Comparison of ENCODE assay signal across 25 cellular contexts in genomic region chr11:44760477-44760872, GRCh38. TPM values are rescaled to one million over a fixed set of nuclear protein-coding genes. Genes with fewer than 3 reads are reported as not detected.
DNase-seq lines count a peak whose midpoint lies in the region; ATAC-seq and TF ChIP-seq lines count a peak whose summit lies in the region.
"Had no signal": no experiment of that assay in that cellular context is flagged by ENCODE, and none has a peak within 500 bp of the region (broad histone marks: within the 10 kb centered on the region; RNA-seq: fewer than 3 reads in every experiment).

No MANE protein-coding gene starts in this region.

- no peak for ATAC-seq in heart right ventricle
- no peak for ATAC-seq in left cardiac atrium
- ATAC-seq in right cardiac atrium = no peak
- peak; percentile 41 for ATAC-seq in sciatic nerve
- ATAC-seq in HG03095 (IDR thresholded peaks at IDR 0.05; ENCODE audit: unreplicated experiment) = no peak
- no peak for ATAC-seq in GM21786 (IDR thresholded peaks at IDR 0.05; ENCODE audit: unreplicated experiment)
- ATAC-seq: activated CD8-positive, alpha-beta T cell treated with anti-CD3 and anti-CD28 coated beads for 36 hours; CD8-positive, alpha-beta T cell had no signal

- no peak for DNase-seq in heart right ventricle
- no peak for DNase-seq in left cardiac atrium
- DNase-seq in right cardiac atrium = no peak
- peak; percentile 8 for DNase-seq in sciatic nerve (ENCODE audit: low spot score)
- no peak for DNase-seq in COLO668 (lab: John Stamatoyannopoulos, UW; ENCODE audit: unreplicated experiment)
- no peak for DNase-seq in thyroid gland
- DNase-seq: activated CD8-positive, alpha-beta T cell treated with anti-CD3 and anti-CD28 coated beads for 36 hours; activated naive CD4-positive, alpha-beta T cell treated with anti-CD3 and anti-CD28 coated beads, Interleukin-2, amount 10 ng/mL, durations not matched to agents 7 days and 5 days; CD8-positive, alpha-beta T cell; lower lobe of right lung; MM.1S; NCI-H1930; NCI-H510A; stimulated activated CD4-positive, alpha-beta T cell treated with anti-CD3 and anti-CD28 coated beads, Interleukin-2, amount 100 ng/mL, for 48 hours; T-helper 9 cell; upper lobe of left lung had no signal

- H3K27ac ChIP-seq in heart right ventricle = peak overlapping the region; percentile 26 to 92 (median 80)
- H3K27ac ChIP-seq in right cardiac atrium (ENCODE audit: low read length) = peak overlapping the region; percentile 65
- peak overlapping the region in 1 of 3 donors; percentile 18 for H3K27ac ChIP-seq in thyroid gland
- H3K27ac ChIP-seq: KMS-11, lower lobe of right lung, pancreas had no signal

- H3K9me3 ChIP-seq in heart right ventricle (peaks cover 0 to 11% (median 0%) of the 10 kb centered on the region in 11 donors), right cardiac atrium (ENCODE audit: control insufficient read depth, low read length) (no peaks in the 10 kb centered on the region), thyroid gland (no peaks in the 10 kb centered on the region)
- H3K9me3 ChIP-seq: BE2C, breast epithelium, pancreas, upper lobe of left lung had no signal

- H3K36me3 ChIP-seq in heart right ventricle (peaks cover 0 to 12% (median 0%) of the 10 kb centered on the region in 9 donors), thyroid gland (no peaks in the 10 kb centered on the region)
- H3K36me3 ChIP-seq: BE2C, breast epithelium, lower lobe of right lung, pancreas, upper lobe of left lung had no signal

- H3K4me3 ChIP-seq in heart right ventricle = no peak overlapping the region
- H3K4me3 ChIP-seq in right cardiac atrium (ENCODE audit: low read length) = no peak overlapping the region
- H3K4me3 ChIP-seq in thyroid gland (replicated peaks in 1 of 3) = no peak overlapping the region
- H3K4me3 ChIP-seq: breast epithelium, lower lobe of right lung, mucosa of descending colon, pancreas, SJCRH30, upper lobe of left lung had no signal

- TF ChIP-seq CTCF in heart right ventricle (IDR thresholded peaks at IDR 0.05) (no peak), thyroid gland (IDR thresholded peaks at IDR 0.05) (no peak)

- peaks cover 14 to 84% (median 66%) of the 10 kb centered on the region in 9 donors for H3K4me1 ChIP-seq in heart right ventricle
- peaks cover 26% of the 10 kb centered on the region for H3K4me1 ChIP-seq in right cardiac atrium (ENCODE audit: control insufficient read depth, insufficient read depth, low read length)
- peaks cover 0 to 18% of the 10 kb centered on the region in 2 donors for H3K4me1 ChIP-seq in thyroid gland
- H3K4me1 ChIP-seq: breast epithelium, pancreas had no signal

- intact Hi-C loops in heart right ventricle (cut with DNase I) = loop anchor here in 1 of 10 donors (5.0 kb wide), 1 partner anchor 33 kb away; the partner anchor contains the start of gene TSPAN18
- intact Hi-C loops in left cardiac atrium (cut with DNase I) = loop anchor here in 1 of 2 donors (5.0 kb wide), 1 partner anchor 97 kb away; no protein-coding TSS in a partner anchor
- intact Hi-C loops in right cardiac atrium (cut with DNase I) = no loop called here
- intact Hi-C loops in sciatic nerve (cut with DNase I) = no loop called here
- intact Hi-C loops in thyroid gland (cut with DNase I) = no loop called here

- WGBS in heart right ventricle, 2 donors = 50 to 54% methylated on average over 1 of the region's 1 CpG
- WGBS in right cardiac atrium = 37% methylated on average over 1 of the region's 1 CpG
- 67 to 85% methylated on average over 1 of the region's 1 CpG for WGBS in thyroid gland, 2 donors

- H3K27me3 ChIP-seq in heart right ventricle (no peaks in the 10 kb centered on the region), right cardiac atrium (ENCODE audit: control insufficient read depth, insufficient read depth) (no peaks in the 10 kb centered on the region), thyroid gland (no peaks in the 10 kb centered on the region)
- H3K27me3 ChIP-seq: BE2C, breast epithelium, pancreas, SJCRH30, upper lobe of left lung had no signal

- TF ChIP-seq POLR2A in thyroid gland (IDR thresholded peaks at IDR 0.05) = no peak

RNA-seq across cellular contexts. Expression of gene TSPAN18, which starts 33.7 kb away (rescaled TPM):
- total RNA-seq in heart right ventricle (100 to 1,000 TPM in 4 of 10 donors, 10 to 100 TPM in 6; 74.2 to 140 (median 95.2) TPM), left cardiac atrium (100 to 1,000 TPM; 152 to 166 TPM), right cardiac atrium (100 to 1,000 TPM; 158 to 236 (median 207) TPM), sciatic nerve (45.5 TPM), thyroid gland (10 to 100 TPM in 1 of 4 donors, 1 to 10 TPM in 3; 3.6 to 12.4 (median 8.2) TPM)
- polyA plus RNA-seq in heart right ventricle (10 to 100 TPM; 37.7 to 42.6 TPM), right cardiac atrium (120 TPM)
- polyA plus RNA-seq: keratinocyte had no signal
